Comparison of ENCODE assay signal across 19 cellular contexts in the genomic region with DNA sequence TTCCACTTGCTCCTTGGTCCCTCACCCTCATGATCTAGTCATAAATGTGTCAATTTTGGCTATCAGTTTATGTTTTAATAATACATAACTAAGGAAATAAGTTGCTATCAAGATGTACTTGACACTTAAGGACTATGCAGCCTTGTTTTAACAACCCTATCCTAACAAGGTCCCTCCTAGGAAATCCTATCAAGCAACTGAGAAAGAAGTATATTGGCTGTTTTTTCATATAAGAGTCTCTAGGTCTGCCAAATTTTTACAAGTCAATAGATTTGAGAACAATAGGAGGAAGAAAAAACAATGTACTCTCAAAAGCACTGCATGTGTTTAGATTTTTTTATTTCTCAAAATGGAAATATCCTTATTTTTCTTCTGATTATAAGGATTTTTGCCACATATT. TPM values are rescaled to one million over a fixed set of nuclear protein-coding genes. Genes with fewer than 3 reads are reported as not detected.
"Had no signal": no experiment of that assay in that cellular context is flagged by ENCODE, and none has a peak within 500 bp of the region (broad histone marks: within the 10 kb centered on the region; RNA-seq: fewer than 3 reads in every experiment).

No MANE protein-coding gene starts in this region.

- H3K9ac ChIP-seq: neural progenitor cell, parathyroid adenoma had no signal

- H3K4me2 ChIP-seq: neural progenitor cell had no signal

- H3K27ac ChIP-seq: foreskin keratinocyte, neural progenitor cell, parathyroid adenoma, stomach, thyroid gland, vagina had no signal

- H2AFZ ChIP-seq: neural progenitor cell, parathyroid adenoma had no signal

- ATAC-seq: effector memory CD8-positive, alpha-beta T cell; esophagus mucosa; foreskin keratinocyte; naive thymus-derived CD4-positive, alpha-beta T cell; sciatic nerve; stimulated activated effector memory CD8-positive, alpha-beta T cell treated with anti-CD3 and anti-CD28 coated beads, Interleukin-12 subunit alpha, Interleukin-12 subunit beta, amount 100 ng/mL, for 72 hours had no signal

- DNase-seq: effector memory CD8-positive, alpha-beta T cell; foreskin keratinocyte; mesendoderm; midbrain; naive thymus-derived CD4-positive, alpha-beta T cell; retina; stimulated activated CD4-positive, alpha-beta T cell treated with anti-CD3 and anti-CD28 coated beads, Interleukin-2, amount 100 ng/mL, for 24 hours; stimulated activated CD4-positive, alpha-beta T cell treated with anti-CD3 and anti-CD28 coated beads, Interleukin-4, amount 100 ng/mL, for 24 hours; stimulated activated naive CD4-positive, alpha-beta T cell treated with Interleukin-2 at 50 U/mL for 16 hours; stomach; thyroid gland; trophoblast cell had no signal

- H3K9me3 ChIP-seq: stomach, thyroid gland, vagina had no signal

- H3K36me3 ChIP-seq: neural progenitor cell, stomach, thyroid gland, vagina had no signal

- H3K27me3 ChIP-seq: neural progenitor cell, stomach, thyroid gland, vagina had no signal

- H3K4me3 ChIP-seq: coronary artery, neural progenitor cell, stomach, thyroid gland, vagina had no signal

- H3K4me1 ChIP-seq: foreskin keratinocyte, parathyroid adenoma, vagina had no signal

- H3K79me2 ChIP-seq: parathyroid adenoma had no signal

RNA-seq across cellular contexts. Expression of a gene that starts 14.7 kb away (rescaled TPM):
- total RNA-seq: foreskin keratinocyte had no signal
- polyA plus RNA-seq: foreskin keratinocyte had no signal
